10 cellular contexts compared by ENCODE assay signal in genomic region chr12:67042697-67043131, GRCh38.
A peak's percentile ranks its signal among the peaks of the same experiment; 100 is the strongest.
DNase-seq lines count a peak whose midpoint lies in the region; ATAC-seq and TF ChIP-seq lines count a peak whose summit lies in the region.
"Had no signal": no experiment of that assay in that cellular context is flagged by ENCODE, and none has a peak within 500 bp of the region (broad histone marks: within the 10 kb centered on the region; RNA-seq: fewer than 3 reads in every experiment).

No MANE protein-coding gene starts in this region.

- peaks cover 5% of the 10 kb centered on the region for H3K27me3 Mint-ChIP-seq in activated CD8-positive, alpha-beta T cell treated with anti-CD3 and anti-CD28 coated beads, Interleukin-2, amount 10 ng/mL, durations not matched to agents 7 days and 5 days (ENCODE audit: low read depth)

- H3K4me3 Mint-ChIP-seq in activated CD8-positive, alpha-beta T cell treated with anti-CD3 and anti-CD28 coated beads, Interleukin-2, amount 10 ng/mL, durations not matched to agents 7 days and 5 days: no peak overlapping the region
- H3K4me3 Mint-ChIP-seq: activated B cell treated with CpG ODN at 0.5 μM for 24 hours, HFFc6 had no signal

- no peak overlapping the region for H3K27ac Mint-ChIP-seq in activated CD8-positive, alpha-beta T cell treated with anti-CD3 and anti-CD28 coated beads, Interleukin-2, amount 10 ng/mL, durations not matched to agents 7 days and 5 days
- H3K27ac Mint-ChIP-seq: activated B cell treated with CpG ODN at 0.5 μM for 24 hours, HFFc6 had no signal

- TF ChIP-seq CTCF in foreskin keratinocyte (conservative IDR thresholded peaks at IDR 0.05): no peak

- POLR2A ChIA-PET in activated CD8-positive, alpha-beta T cell treated with anti-CD3 and anti-CD28 coated beads, Interleukin-2, amount 10 ng/mL, durations not matched to agents 7 days and 5 days (lab: Charles Lee): no interaction called here

- H3K9me3 Mint-ChIP-seq in activated CD8-positive, alpha-beta T cell treated with anti-CD3 and anti-CD28 coated beads, Interleukin-2, amount 10 ng/mL, durations not matched to agents 7 days and 5 days (ENCODE audit: insufficient read depth): no peaks in the 10 kb centered on the region
- H3K9me3 Mint-ChIP-seq: activated B cell treated with CpG ODN at 0.5 μM for 24 hours, HFFc6 had no signal

- H3K4me1 ChIP-seq in foreskin keratinocyte: no peaks in the 10 kb centered on the region

- DNase-seq in LHCN-M2 (ENCODE audit: low read depth) (peak; percentile 15), NCI-H774 (lab: John Stamatoyannopoulos, UW) (peak; percentile 86), foreskin keratinocyte (peak in 1 of 2 donors; percentile 52), stromal cell of bone marrow (ENCODE audit: low read depth) (peak; percentile 18)
- no peak for DNase-seq in NK-92 treated with Interleukin-12 subunit alpha and Interleukin-12 subunit beta, amount 100 ng/mL, for 24 hours (lab: John Stamatoyannopoulos, UW)
- DNase-seq in activated CD8-positive, alpha-beta T cell treated with anti-CD3 and anti-CD28 coated beads, Interleukin-2, amount 10 ng/mL, durations not matched to agents 7 days and 5 days: no peak
- DNase-seq: activated B cell treated with CpG ODN at 0.5 μM for 24 hours, HFFc6, MV-4-11 had no signal

- peak; percentile 96 for ATAC-seq in foreskin keratinocyte
- ATAC-seq in GM21717 (IDR thresholded peaks at IDR 0.05; ENCODE audit: unreplicated experiment): no peak
- ATAC-seq in activated CD8-positive, alpha-beta T cell treated with anti-CD3 and anti-CD28 coated beads, Interleukin-2, amount 10 ng/mL, durations not matched to agents 7 days and 5 days: no peak

- H3K27me3 ChIP-seq in foreskin keratinocyte: no peaks in the 10 kb centered on the region

- no peak overlapping the region for H3K27ac ChIP-seq in foreskin keratinocyte

- no peaks in the 10 kb centered on the region for H3K4me1 Mint-ChIP-seq in activated CD8-positive, alpha-beta T cell treated with anti-CD3 and anti-CD28 coated beads, Interleukin-2, amount 10 ng/mL, durations not matched to agents 7 days and 5 days (ENCODE audit: low read depth)
- H3K4me1 Mint-ChIP-seq: activated B cell treated with CpG ODN at 0.5 μM for 24 hours had no signal

- H3K36me3 Mint-ChIP-seq in activated CD8-positive, alpha-beta T cell treated with anti-CD3 and anti-CD28 coated beads, Interleukin-2, amount 10 ng/mL, durations not matched to agents 7 days and 5 days (ENCODE audit: low read depth): no peaks in the 10 kb centered on the region

- CTCF ChIA-PET in activated CD8-positive, alpha-beta T cell treated with anti-CD3 and anti-CD28 coated beads, Interleukin-2, amount 10 ng/mL, durations not matched to agents 7 days and 5 days (lab: Charles Lee): interaction anchor here (0.9 kb wide), 1 partner anchor 32 kb away, joined by 3 read pairs; no protein-coding TSS in a partner anchor

Comparison
In these comparisons a context has a peak if more than half of its experiments do, and no peak if none do; other contexts are left out.
1. DNase-seq: peak in LHCN-M2 (single experiment), NCI-H774 (single experiment) and stromal cell of bone marrow (single experiment); none in NK-92 treated with Interleukin-12 subunit alpha and Interleukin-12 subunit beta, amount 100 ng/mL, for 24 hours (single experiment) and activated CD8-positive, alpha-beta T cell treated with anti-CD3 and anti-CD28 coated beads, Interleukin-2, amount 10 ng/mL, durations not matched to agents 7 days and 5 days (single experiment).